ENCODE assay signal across 9 cellular contexts in genomic region chr11:17734986-17735822, GRCh38. TPM values are rescaled to one million over a fixed set of nuclear protein-coding genes. Genes with fewer than 3 reads are reported as not detected.
A peak's percentile ranks its signal among the peaks of the same experiment; 100 is the strongest.
DNase-seq lines count a peak whose midpoint lies in the region; ATAC-seq and TF ChIP-seq lines count a peak whose summit lies in the region.
"Had no signal": no experiment of that assay in that cellular context is flagged by ENCODE, and none has a peak within 500 bp of the region (broad histone marks: within the 10 kb centered on the region; RNA-seq: fewer than 3 reads in every experiment).

No MANE protein-coding gene starts in this region.

- no peaks in the 10 kb centered on the region for H3K4me1 Mint-ChIP-seq in HFFc6 (ENCODE audit: low read depth)

- peak; percentile 80 for ATAC-seq in left colon
- ATAC-seq in GM21526 (IDR thresholded peaks at IDR 0.05; ENCODE audit: low FRiP score, unreplicated experiment), result no peak

- no peaks in the 10 kb centered on the region for H3K9me3 Mint-ChIP-seq in HFFc6

- no peak overlapping the region for H3K27ac ChIP-seq in RWPE1
- peak overlapping the region; percentile 19 for H3K27ac ChIP-seq in cingulate gyrus (ENCODE audit: low read depth, low read length)

- no peaks in the 10 kb centered on the region for H3K36me3 Mint-ChIP-seq in HFFc6 (ENCODE audit: low read depth)

- no peak overlapping the region for H3K4me3 Mint-ChIP-seq in HFFc6

- H3K27ac Mint-ChIP-seq in HFFc6, result no peak overlapping the region
- H3K27ac Mint-ChIP-seq: IgD-negative memory B cell had no signal

- TF ChIP-seq CTCF in HFFc6 (IDR thresholded peaks at IDR 0.05), result no peak
- TF ChIP-seq CTCF in RWPE1 (conservative IDR thresholded peaks at IDR 0.05; ENCODE audit: low read depth), result no peak

- peaks cover 26% of the 10 kb centered on the region for H3K27me3 Mint-ChIP-seq in HFFc6 (ENCODE audit: insufficient read depth)

- POLR2A ChIA-PET in RWPE1 (lab: Yijun Ruan, JAX; ENCODE audit: low non-redundant PET), result no interaction called here

- peak; percentile 79 for DNase-seq in D341Med (ENCODE audit: low spot score)
- peak; percentile 38 for DNase-seq in HFFc6
- peak; percentile 68 for DNase-seq in RWPE1 (ENCODE audit: low spot score)
- DNase-seq in left colon, result peak in 1 of 2 donors; percentile 67
- peak; percentile 27 to 62 for DNase-seq in stimulated activated CD4-positive, alpha-beta T cell treated with anti-CD3 and anti-CD28 coated beads, Interleukin-2, amount 100 ng/mL, for 24 hours
- no peak for DNase-seq in RKO (ENCODE audit: low spot score)

- CTCF ChIA-PET in RWPE1 (lab: Yijun Ruan, JAX), result interaction anchor here (0.5 to 2.0 kb wide), 2 partner anchors 238 to 371 kb away, joined by 3 to 7 read pairs; partner anchors contain the start of gene SAAL1

- intact Hi-C loops in left colon (cut with DNase I, micrococcal nuclease), result loop anchor here in 1 of 2 donors (10.0 kb wide), 1 partner anchor 250 kb away; no protein-coding TSS in a partner anchor

RNA-seq across cellular contexts. Expression of gene KCNC1, which starts 0.6 kb away (rescaled TPM):
- total RNA-seq in HFFc6 (2021; fragmentation: NEBNext Ultra II Directional; extraction: Animal tissue kit (Norgen Biotek cat#: 25700)), result not detected
- total RNA-seq in left colon, result under 1 TPM; 0.37 to 0.50 TPM

RNA-seq across cellular contexts. Expression of gene MYOD1, which starts 15.8 kb away (rescaled TPM):
- not detected for total RNA-seq in HFFc6 (2021; fragmentation: NEBNext Ultra II Directional; extraction: Animal tissue kit (Norgen Biotek cat#: 25700))
- not detected for total RNA-seq in left colon
